Comparison of ENCODE assay signal across 8 cellular contexts in genomic region chr18:32048507-32049091, GRCh38. TPM values are rescaled to one million over a fixed set of nuclear protein-coding genes. Genes with fewer than 3 reads are reported as not detected.
A peak's percentile ranks its signal among the peaks of the same experiment; 100 is the strongest.
DNase-seq lines count a peak whose midpoint lies in the region; ATAC-seq and TF ChIP-seq lines count a peak whose summit lies in the region.

No MANE protein-coding gene starts in this region.

- H3K4me2 ChIP-seq in Loucy (ENCODE audit: low read depth, low read length, poor library complexity, severe bottlenecking) = peak overlapping the region; percentile 81
- H3K4me2 ChIP-seq in neural progenitor cell = no peak overlapping the region

- H3K4me3 ChIP-seq in Loucy (ENCODE audit: low read length, poor library complexity, severe bottlenecking) = peak overlapping the region; percentile 55
- no peak overlapping the region for H3K4me3 ChIP-seq in choroid plexus epithelial cell (ENCODE audit: low read depth, low read length)
- no peak overlapping the region for H3K4me3 ChIP-seq in neural progenitor cell
- no peak overlapping the region for H3K4me3 ChIP-seq in WERI-Rb-1 (ENCODE audit: low read depth, low read length)

- no peaks in the 10 kb centered on the region for H3K9me2 ChIP-seq in Loucy (replicated peaks; ENCODE audit: low read depth, low read length)

- H3K4me1 Mint-ChIP-seq in neural progenitor cell = peaks cover 4% of the 10 kb centered on the region

- H3K27me3 ChIP-seq in Loucy (ENCODE audit: insufficient read depth, low read length, poor library complexity, severe bottlenecking) (no peaks in the 10 kb centered on the region), neural progenitor cell (no peaks in the 10 kb centered on the region), WERI-Rb-1 (ENCODE audit: insufficient read depth, low read depth, severe bottlenecking) (no peaks in the 10 kb centered on the region)

- H3K9ac ChIP-seq in Loucy (ENCODE audit: low read depth, low read length, poor library complexity, severe bottlenecking) (peak overlapping the region; percentile 46), neural progenitor cell (no peak overlapping the region)

- no peaks in the 10 kb centered on the region for H3K36me3 Mint-ChIP-seq in neural progenitor cell

- peaks cover 6% of the 10 kb centered on the region; the same call in 1 of the 2 replicates for H3F3A ChIP-seq in Loucy (ENCODE audit: low read depth)
- H3F3A ChIP-seq in neural progenitor cell (ENCODE audit: low read depth) = no peaks in the 10 kb centered on the region

- H3K79me2 ChIP-seq in Loucy (ENCODE audit: insufficient read depth, low read length) = peaks cover 5% of the 10 kb centered on the region; the same call in 1 of the 2 replicates
- no peaks in the 10 kb centered on the region for H3K79me2 ChIP-seq in neural progenitor cell (ENCODE audit: low read depth)

- DNase-seq in EL = peak; percentile 6
- DNase-seq in choroid plexus epithelial cell (ENCODE audit: low read depth) = peak; percentile 93
- DNase-seq in neural progenitor cell (ENCODE audit: low spot score) = no peak
- no peak for DNase-seq in GM13977 (ENCODE audit: low spot score)
- no peak for DNase-seq in NCI-H446 (lab: John Stamatoyannopoulos, UW)
- no peak for DNase-seq in WERI-Rb-1

- ATAC-seq in GM21381 (IDR thresholded peaks at IDR 0.05; ENCODE audit: unreplicated experiment) = peak; percentile 63

- H3K9me3 ChIP-seq in Loucy (ENCODE audit: insufficient read depth, low read depth, low read length) = no peaks in the 10 kb centered on the region
- no peaks in the 10 kb centered on the region for H3K9me3 ChIP-seq in neural progenitor cell (ENCODE audit: low read depth)
- no peaks in the 10 kb centered on the region for H3K9me3 ChIP-seq in WERI-Rb-1 (ENCODE audit: severe bottlenecking)

- no peaks in the 10 kb centered on the region for H3K9me3 Mint-ChIP-seq in neural progenitor cell

- no peak overlapping the region for H3K27ac ChIP-seq in neural progenitor cell
- H3K27ac ChIP-seq in WERI-Rb-1 = no peak overlapping the region

- peaks cover 3% of the 10 kb centered on the region for H3K27me3 Mint-ChIP-seq in neural progenitor cell (ENCODE audit: insufficient read depth, low read depth)

- peaks cover 28% of the 10 kb centered on the region for H3K4me1 ChIP-seq in Loucy (ENCODE audit: insufficient read depth, low read length, poor library complexity, severe bottlenecking)
- no peaks in the 10 kb centered on the region for H3K4me1 ChIP-seq in neural progenitor cell

- H3K36me3 ChIP-seq in Loucy (ENCODE audit: insufficient read depth, low read length) (peaks cover 25% of the 10 kb centered on the region; the same call in 1 of the 2 replicates), neural progenitor cell (no peaks in the 10 kb centered on the region), WERI-Rb-1 (no peaks in the 10 kb centered on the region)

- peak overlapping the region; percentile 35 for H3K27ac Mint-ChIP-seq in neural progenitor cell

- in situ Hi-C loops in GM13977 (cut with MboI; ENCODE audit: low pct_unique_long_range_greater_than_20kb, low sequenced_read_pairs, unreplicated experiment) = no loop called here

- no peak for TF ChIP-seq CTCF in Loucy (conservative IDR thresholded peaks at IDR 0.05; ENCODE audit: low read length)
- no peak for TF ChIP-seq CTCF in choroid plexus epithelial cell (conservative IDR thresholded peaks at IDR 0.05; ENCODE audit: low read depth, low read length)
- no peak for TF ChIP-seq CTCF in neural progenitor cell (IDR thresholded peaks at IDR 0.05)
- no peak for TF ChIP-seq CTCF in GM13977 (IDR thresholded peaks at IDR 0.05; ENCODE audit: extremely low read depth, insufficient read depth, missing control alignments)
- TF ChIP-seq CTCF in WERI-Rb-1 (IDR thresholded peaks at IDR 0.05; ENCODE audit: low read depth, low read length) = no peak

- H2AFZ ChIP-seq in Loucy (ENCODE audit: low read length) = no peak overlapping the region
- no peak overlapping the region for H2AFZ ChIP-seq in neural progenitor cell (replicated peaks)

- H3K4me3 Mint-ChIP-seq in neural progenitor cell = no peak overlapping the region

- peaks cover 4% of the 10 kb centered on the region for H4K20me1 ChIP-seq in Loucy (ENCODE audit: insufficient read depth, low read length, poor library complexity, severe bottlenecking)
- H4K20me1 ChIP-seq in neural progenitor cell (ENCODE audit: low read depth) = no peaks in the 10 kb centered on the region

RNA-seq across cellular contexts. Expression of gene RNF125, which starts 30.0 kb away (rescaled TPM):
- 4.4 and 10.2 TPM in 2 replicates for total RNA-seq in neural progenitor cell (ENCODE audit: low replicate concordance)

RNA-seq across cellular contexts. Expression of gene RNF138, which starts 43.1 kb away (rescaled TPM):
- 69.4 and 83.8 TPM in 2 replicates for total RNA-seq in neural progenitor cell (ENCODE audit: low replicate concordance)

Comparison
In these comparisons a context has a peak if more than half of its experiments do, and no peak if none do; other contexts are left out.
1. DNase-seq: peak in EL (single experiment) and choroid plexus epithelial cell (single experiment); none in neural progenitor cell (single experiment), GM13977 (single experiment), NCI-H446 (0 of 2) and WERI-Rb-1 (single experiment).